8 cellular contexts compared by ENCODE assay signal in the genomic region with DNA sequence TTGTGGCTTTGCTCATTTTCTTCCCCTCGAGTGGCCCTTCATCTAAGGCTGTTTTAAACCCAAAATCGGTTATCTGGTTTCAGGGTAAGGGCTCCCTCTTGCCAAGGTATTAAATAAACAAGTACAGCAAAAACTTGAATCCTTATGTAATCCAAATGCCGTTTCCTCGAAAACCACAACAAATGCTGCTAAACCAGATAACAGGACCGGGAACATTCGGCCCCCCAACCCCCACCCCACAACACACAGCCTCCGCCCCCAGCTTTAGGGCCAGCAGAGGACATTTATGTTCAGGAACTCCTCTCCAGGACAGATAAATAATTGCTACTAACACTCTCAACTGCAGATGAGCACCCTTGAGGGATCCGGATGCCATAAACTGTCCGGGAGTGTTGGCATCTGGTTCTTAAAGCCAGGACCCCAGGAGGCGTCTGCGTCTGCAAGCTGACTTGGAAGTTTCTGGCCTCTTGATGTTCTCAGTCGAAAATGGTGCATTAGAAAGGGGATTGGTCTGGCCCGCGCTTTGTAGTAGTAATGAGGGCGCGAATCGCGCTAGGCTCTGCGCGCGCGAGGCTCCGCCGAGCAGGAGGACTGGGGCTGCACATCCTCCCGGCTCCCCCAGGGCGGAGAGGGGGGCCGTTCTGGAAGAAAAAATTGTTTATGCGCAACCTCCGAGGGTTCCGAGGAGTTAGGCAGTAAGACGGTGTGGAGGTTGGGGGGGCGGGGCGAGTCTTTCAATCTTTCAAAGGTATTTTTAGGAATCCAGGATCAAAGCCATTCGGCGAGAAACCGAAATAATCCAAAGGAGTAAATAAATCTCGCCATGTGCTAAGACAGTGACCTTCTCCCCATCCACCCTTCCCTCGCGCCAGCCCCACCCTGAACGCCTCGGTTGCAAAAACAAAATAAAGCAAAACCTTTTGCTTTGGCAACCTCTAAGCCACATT. TPM values are rescaled to one million over a fixed set of nuclear protein-coding genes. Genes with fewer than 3 reads are reported as not detected.
DNase-seq lines count a peak whose midpoint lies in the region; ATAC-seq and TF ChIP-seq lines count a peak whose summit lies in the region.

No MANE protein-coding gene starts in this region.

- H3K9me3 ChIP-seq in A673 (ENCODE audit: low read depth, low read length, poor library complexity, severe bottlenecking) = peaks cover 5% of the 10 kb centered on the region

- TSS peak; percentile 68 for BruUV-seq in A673 (replicated peaks; lab: Mats Ljungman, UMichigan)

- peaks cover 32% of the 10 kb centered on the region for H3K4me1 Mint-ChIP-seq in GM23338
- peaks cover 15 to 46% (median 37%) of the 10 kb centered on the region in 4 donors for H3K4me1 Mint-ChIP-seq in naive thymus-derived CD8-positive, alpha-beta T cell

- peak overlapping the region; percentile 79 for H3K4me3 Mint-ChIP-seq in GM23338
- peak overlapping the region; percentile 74 to 91 (median 84) for H3K4me3 Mint-ChIP-seq in naive thymus-derived CD8-positive, alpha-beta T cell

- peaks cover 68% of the 10 kb centered on the region for H3K27me3 Mint-ChIP-seq in GM23338 (ENCODE audit: insufficient read depth, low read depth, poor library complexity)
- H3K27me3 Mint-ChIP-seq in naive thymus-derived CD8-positive, alpha-beta T cell = peaks cover 13 to 39% (median 19%) of the 10 kb centered on the region in 5 donors

- peak overlapping the region; percentile 100 for H3K27ac ChIP-seq in A673 (ENCODE audit: low read depth, low read length, poor library complexity, severe bottlenecking)
- H3K27ac ChIP-seq in GM23338 (ENCODE audit: low read depth) = no peak overlapping the region

- no peaks in the 10 kb centered on the region for H3K36me3 ChIP-seq in A673 (ENCODE audit: insufficient read depth, low read length, poor library complexity, severe bottlenecking)
- H3K36me3 ChIP-seq in GM23338 (ENCODE audit: insufficient read depth) = no peaks in the 10 kb centered on the region; the same call in 1 of the 2 replicates

- peaks cover 30% of the 10 kb centered on the region for H3K36me3 Mint-ChIP-seq in GM23338 (ENCODE audit: low read depth)
- H3K36me3 Mint-ChIP-seq in naive thymus-derived CD8-positive, alpha-beta T cell = peaks cover 0 to 35% (median 8%) of the 10 kb centered on the region in 3 donors

- H3K4me3 ChIP-seq in A673 (ENCODE audit: low read depth, low read length, poor library complexity, severe bottlenecking) (peak overlapping the region; percentile 62), GM23338 (peak overlapping the region; percentile 65), fibroblast of pulmonary artery (replicated peaks; ENCODE audit: low read depth, low read length) (peak overlapping the region; percentile 49)

- CTCF ChIA-PET in A673 (lab: Charles Lee) = interaction anchor here (0.7 kb wide), 2 partner anchors 95 to 1581 kb away, joined by 3 read pairs; no protein-coding TSS in a partner anchor

- no peaks in the 10 kb centered on the region; the same call in 1 of the 2 replicates for H3F3A ChIP-seq in GM23338 (replicated peaks; ENCODE audit: low read depth)

- peaks cover 8% of the 10 kb centered on the region for H4K20me1 ChIP-seq in GM23338 (replicated peaks; ENCODE audit: insufficient read depth)

- intact Hi-C loops in A673 (cut with micrococcal nuclease; ENCODE audit: unreplicated experiment) = loop anchor here (5.0 kb wide), 1 partner anchor 96 kb away; no protein-coding TSS in a partner anchor

- DNase-seq in A673 (ENCODE audit: low spot score) (peak; percentile 86), GM23338 (ENCODE audit: low spot score) (peak; percentile 89), NCI-H524 (lab: John Stamatoyannopoulos, UW) (peak; percentile 86 to 90), fibroblast of pulmonary artery (ENCODE audit: low read depth) (peak; percentile 73)
- DNase-seq in activated CD8-positive, alpha-beta memory T cell treated with anti-CD3 and anti-CD28 coated beads, Interleukin-2, amount 50 U/mL, for 48 hours = peak; percentile 72
- peak in 7 of 10 donors; percentile 25 to 47 (median 42) for DNase-seq in naive thymus-derived CD8-positive, alpha-beta T cell

- H3K9me3 Mint-ChIP-seq in GM23338 = peaks cover 31% of the 10 kb centered on the region
- H3K9me3 Mint-ChIP-seq in naive thymus-derived CD8-positive, alpha-beta T cell = peaks cover 12 to 35% (median 17%) of the 10 kb centered on the region in 9 donors

- H3K4me1 ChIP-seq in A673 (ENCODE audit: insufficient read depth, low read length, poor library complexity, severe bottlenecking) = peaks cover 28% of the 10 kb centered on the region
- peaks cover 35% of the 10 kb centered on the region for H3K4me1 ChIP-seq in GM23338 (ENCODE audit: insufficient read depth)

- peak; percentile 15 for ATAC-seq in GM23338
- no peak for ATAC-seq in naive thymus-derived CD8-positive, alpha-beta T cell
- no peak for ATAC-seq in GM19351 (IDR thresholded peaks at IDR 0.05; ENCODE audit: unreplicated experiment)
- no peak for ATAC-seq in HG02610 (IDR thresholded peaks at IDR 0.05; ENCODE audit: unreplicated experiment)

- peaks cover 10% of the 10 kb centered on the region for H3K79me2 ChIP-seq in GM23338 (replicated peaks; ENCODE audit: insufficient read depth)

- peak overlapping the region; percentile 8; the same call in 1 of the 2 replicates for H2AFZ ChIP-seq in GM23338

- H3K27me3 ChIP-seq in A673 (replicated peaks; ENCODE audit: insufficient read depth, low read depth, low read length, poor library complexity) = no peaks in the 10 kb centered on the region
- H3K27me3 ChIP-seq in GM23338 (ENCODE audit: insufficient read depth) = peaks cover 78% of the 10 kb centered on the region

- H3K27ac Mint-ChIP-seq in GM23338 = peak overlapping the region; percentile 21; the same call in 1 of the 2 replicates
- H3K27ac Mint-ChIP-seq in naive thymus-derived CD8-positive, alpha-beta T cell = peak overlapping the region; percentile 27 to 94 (median 72)

- H3K9me2 ChIP-seq in GM23338 (ENCODE audit: insufficient read depth) = 0 out of 2 replicates have a peak, but pooled peaks cover 5% of the 10 kb centered on the region

- POLR2A ChIA-PET in A673 (lab: Charles Lee; ENCODE audit: low non-redundant PET) = interaction anchor here (0.7 kb wide), 1 partner anchor 124 kb away, joined by 5 read pairs; no protein-coding TSS in a partner anchor
- POLR2A ChIA-PET in naive thymus-derived CD8-positive, alpha-beta T cell (lab: Charles Lee) = interaction anchor here (0.7 to 5.0 kb wide), 3 partner anchors 11 to 1225 kb away, joined by 3 to 43 read pairs (median 3); no protein-coding TSS in a partner anchor

- peak overlapping the region; percentile 77 for H3K4me2 ChIP-seq in GM23338

- TF ChIP-seq CTCF in A673 (conservative IDR thresholded peaks at IDR 0.05; ENCODE audit: low read depth, low read length) (no peak), GM23338 (conservative IDR thresholded peaks at IDR 0.05; ENCODE audit: low read depth in 2 of 2) (no peak), fibroblast of pulmonary artery (IDR thresholded peaks at IDR 0.05; ENCODE audit: low read length, missing control alignments) (no peak)

TF ChIP-seq in GM23338, 12 proteins besides CTCF, POLR2A, EP300 and RAD21:
- TF ChIP-seq ZNF114 (CRISPR knock-in tag; IDR thresholded peaks at IDR 0.05) = no peak
- no peak for TF ChIP-seq EZH2 (IDR thresholded peaks at IDR 0.05; ENCODE audit: low read depth, unreplicated experiment)
- TF ChIP-seq STAT1 (IDR thresholded peaks at IDR 0.05; ENCODE audit: unreplicated experiment) = no peak

RNA-seq across cellular contexts. Expression of gene ID2, which starts 3.9 kb away (rescaled TPM):
- 235 and 249 TPM in 2 replicates for total RNA-seq in A673 (2021)
- 87.0 and 135 TPM in 2 replicates for total RNA-seq in GM23338 (2014; rRNA removed; shearing (Covaris generic))
- 110 and 119 TPM in 2 replicates for polyA plus RNA-seq in GM23338 (2016; fragmentation: Nextera tagmentation; extraction: Ambion mirVana)
- total RNA-seq in naive thymus-derived CD8-positive, alpha-beta T cell = 10 to 100 TPM; 67.1 to 67.6 TPM
- polyA plus RNA-seq in naive thymus-derived CD8-positive, alpha-beta T cell = 100 to 1,000 TPM; 368 to 630 (median 479) TPM
